29 cellular contexts compared by ENCODE assay signal in genomic region chr1:14685078-14685477, GRCh38.
"Had no signal": no experiment of that assay in that cellular context is flagged by ENCODE, and none has a peak within 500 bp of the region (broad histone marks: within the 10 kb centered on the region; RNA-seq: fewer than 3 reads in every experiment).

No MANE protein-coding gene starts in this region.

- H3K9me3 Mint-ChIP-seq: neural crest cell had no signal

- H3K9me3 ChIP-seq: ovary, psoas muscle, right lobe of liver, sigmoid colon, thyroid gland, vagina had no signal

- H3K4me3 ChIP-seq: ovary, psoas muscle, right lobe of liver, sigmoid colon, stomach, thoracic aorta, thyroid gland, tibial nerve, upper lobe of left lung, vagina had no signal

- H3K9ac ChIP-seq: parathyroid adenoma had no signal

- H3K4me1 ChIP-seq: parathyroid adenoma, psoas muscle, right lobe of liver, sigmoid colon, stomach, thyroid gland, tibial nerve, upper lobe of left lung had no signal

- H3K27me3 ChIP-seq: ovary, right lobe of liver, thyroid gland, tibial nerve, upper lobe of left lung, vagina had no signal

- H3K36me3 ChIP-seq: ovary, right lobe of liver, sigmoid colon, stomach, thoracic aorta, thyroid gland, tibial nerve, upper lobe of left lung, vagina had no signal

- ATAC-seq: naive thymus-derived CD8-positive, alpha-beta T cell; natural killer cell treated with Interleukin-12 subunit alpha and Interleukin-12 subunit beta and Interleukin-15 and Interleukin-18, amount 100 ng/mL, for 72 hours; psoas muscle; right cardiac atrium; right lobe of liver; stimulated activated effector memory CD8-positive, alpha-beta T cell treated with anti-CD3 and anti-CD28 coated beads, Interleukin-12 subunit alpha, Interleukin-12 subunit beta, amount 100 ng/mL, for 72 hours; stimulated activated naive B cell treated with anti-CD40 and anti-IgM and Interleukin-4, amounts not matched to agents 10 μg/mL and 1 μg/mL and 100 μg/mL, for 72 hours had no signal

- H3K27me3 Mint-ChIP-seq: progenitor cell of endocrine pancreas; stimulated activated naive CD8-positive, alpha-beta T cell treated with anti-CD3 and anti-CD28 coated beads, Interleukin-15, Interleukin-2, amounts not matched to agents 100 ng/mL and 50 ng/mL, for 24 hours had no signal

- H3K36me3 Mint-ChIP-seq: naive thymus-derived CD8-positive, alpha-beta T cell; natural killer cell treated with Interleukin-12 subunit alpha and Interleukin-12 subunit beta and Interleukin-15 and Interleukin-18, amount 100 ng/mL, for 72 hours; stimulated activated effector memory CD8-positive, alpha-beta T cell treated with anti-CD3 and anti-CD28 coated beads, Interleukin-12 subunit alpha, Interleukin-12 subunit beta, amount 100 ng/mL, for 72 hours; stimulated activated naive B cell treated with anti-CD40 and anti-IgM and Interleukin-4, amounts not matched to agents 10 μg/mL and 1 μg/mL and 100 μg/mL, for 72 hours had no signal

- H3K27ac Mint-ChIP-seq: naive thymus-derived CD8-positive, alpha-beta T cell; natural killer cell treated with Interleukin-12 subunit alpha and Interleukin-12 subunit beta and Interleukin-15 and Interleukin-18, amount 100 ng/mL, for 72 hours; nephron progenitor cell; progenitor cell of endocrine pancreas; stimulated activated effector memory CD8-positive, alpha-beta T cell treated with anti-CD3 and anti-CD28 coated beads, Interleukin-12 subunit alpha, Interleukin-12 subunit beta, amount 100 ng/mL, for 72 hours; stimulated activated naive B cell treated with anti-CD40 and anti-IgM and Interleukin-4, amounts not matched to agents 10 μg/mL and 1 μg/mL and 100 μg/mL, for 72 hours; stimulated activated naive CD8-positive, alpha-beta T cell treated with anti-CD3 and anti-CD28 coated beads, Interleukin-15, Interleukin-2, amounts not matched to agents 100 ng/mL and 50 ng/mL, for 24 hours had no signal

- H3K4me3 Mint-ChIP-seq: naive thymus-derived CD8-positive, alpha-beta T cell; natural killer cell treated with Interleukin-12 subunit alpha and Interleukin-12 subunit beta and Interleukin-15 and Interleukin-18, amount 100 ng/mL, for 72 hours; nephron progenitor cell; neural crest cell; stimulated activated effector memory CD8-positive, alpha-beta T cell treated with anti-CD3 and anti-CD28 coated beads, Interleukin-12 subunit alpha, Interleukin-12 subunit beta, amount 100 ng/mL, for 72 hours; stimulated activated naive B cell treated with anti-CD40 and anti-IgM and Interleukin-4, amounts not matched to agents 10 μg/mL and 1 μg/mL and 100 μg/mL, for 72 hours; stimulated activated naive CD8-positive, alpha-beta T cell treated with anti-CD3 and anti-CD28 coated beads, Interleukin-15, Interleukin-2, amounts not matched to agents 100 ng/mL and 50 ng/mL, for 24 hours had no signal

- H2AFZ ChIP-seq: parathyroid adenoma had no signal

- DNase-seq: naive thymus-derived CD8-positive, alpha-beta T cell; nephron progenitor cell; occipital lobe; ovary; posterior cingulate gyrus; psoas muscle; right cardiac atrium; right lobe of liver; sigmoid colon; small intestine; stimulated activated CD4-positive, alpha-beta T cell treated with anti-CD3 and anti-CD28 coated beads, Interleukin-15, amount 100 ng/mL, for 24 hours; stimulated activated CD4-positive, alpha-beta T cell treated with anti-CD3 and anti-CD28 coated beads, Interleukin-2, amount 100 ng/mL, for 24 hours; stimulated activated CD4-positive, alpha-beta T cell treated with anti-CD3 and anti-CD28 coated beads, Interleukin-2, amount 100 ng/mL, for 48 hours; stimulated activated CD4-positive, alpha-beta T cell treated with anti-CD3 and anti-CD28 coated beads, Interleukin-4, amount 100 ng/mL, for 24 hours; stimulated activated naive B cell treated with anti-CD40 and anti-IgM and Interleukin-4, amounts not matched to agents 10 μg/mL and 1 μg/mL and 100 μg/mL, for 72 hours; stimulated activated naive CD4-positive, alpha-beta T cell treated with Interleukin-2 at 50 U/mL for 16 hours; stomach; thyroid gland; trophoblast cell; upper lobe of left lung had no signal

- H3K4me1 Mint-ChIP-seq: stimulated activated effector memory CD8-positive, alpha-beta T cell treated with anti-CD3 and anti-CD28 coated beads, Interleukin-12 subunit alpha, Interleukin-12 subunit beta, amount 100 ng/mL, for 72 hours; stimulated activated naive B cell treated with anti-CD40 and anti-IgM and Interleukin-4, amounts not matched to agents 10 μg/mL and 1 μg/mL and 100 μg/mL, for 72 hours had no signal

- H3K27ac ChIP-seq: ovary, parathyroid adenoma, psoas muscle, right lobe of liver, sigmoid colon, stomach, thoracic aorta, thyroid gland, tibial nerve, upper lobe of left lung, vagina had no signal
